Comparison of ENCODE assay signal across 23 cellular contexts in the genomic region with DNA sequence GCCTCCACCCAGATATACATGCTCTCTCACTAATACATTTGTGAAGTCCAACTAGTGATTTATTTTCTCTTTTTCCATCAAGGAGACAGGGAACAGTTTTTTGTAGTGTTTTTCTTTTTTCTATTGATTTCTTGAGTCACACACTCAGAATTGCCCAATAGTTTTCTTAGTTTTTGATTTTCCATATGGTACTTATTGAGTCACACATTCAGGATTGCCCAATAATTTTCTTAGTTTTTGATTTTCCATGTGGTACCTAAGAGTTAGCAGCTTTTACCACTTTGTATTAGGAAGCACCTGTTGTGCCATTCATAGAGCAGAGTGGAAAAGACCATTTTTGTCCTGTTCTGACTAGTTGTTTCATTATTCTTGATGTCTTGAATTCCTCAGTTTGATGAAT.
DNase-seq lines count a peak whose midpoint lies in the region; ATAC-seq and TF ChIP-seq lines count a peak whose summit lies in the region.
"Had no signal": no experiment of that assay in that cellular context is flagged by ENCODE, and none has a peak within 500 bp of the region (broad histone marks: within the 10 kb centered on the region; RNA-seq: fewer than 3 reads in every experiment).

No MANE protein-coding gene starts in this region.

- CTCF ChIA-PET in MCF 10A (lab: Yijun Ruan, JAX) (no interaction called here), mammary epithelial cell (lab: Charles Lee; ENCODE audit: low non-redundant PET) (no interaction called here)

- BruUV-seq in MCF 10A (replicated peaks; lab: Mats Ljungman, UMichigan) (no TSS peak), mammary epithelial cell (replicated peaks; lab: Mats Ljungman, UMichigan) (no TSS peak)

- H3K4me1 ChIP-seq in mammary epithelial cell (ENCODE audit: insufficient read depth, low read length), result no peaks in the 10 kb centered on the region
- no peaks in the 10 kb centered on the region for H3K4me1 ChIP-seq in GM23338 (ENCODE audit: insufficient read depth)
- H3K4me1 ChIP-seq: A549; BE2C; BLaER1 treated with 17β-estradiol and CSF1 and Interleukin-3, amounts not matched to agents 10 nM and 100 nM had no signal

- intact Hi-C loops in MCF 10A (cut with micrococcal nuclease), result no loop called here
- intact Hi-C loops in mammary epithelial cell (cut with micrococcal nuclease), result no loop called here

- in situ Hi-C loops in mammary epithelial cell (cut with MboI; ENCODE audit: low sequenced_read_pairs in 2 of 2), result no loop called here

- H3K27ac Mint-ChIP-seq in MCF 10A (ENCODE audit: low read depth, unreplicated experiment) (no peak overlapping the region), GM23338 (no peak overlapping the region)
- H3K27ac Mint-ChIP-seq: CD14-positive monocyte; CD4-positive, alpha-beta T cell; CD8-positive, alpha-beta memory T cell; H9 had no signal

- no peak overlapping the region for H3K4me3 ChIP-seq in mammary epithelial cell (replicated peaks in 1 of 3; ENCODE audit: insufficient read depth in 1 of 3, low read depth in 2 of 3, low read length in 3 of 3)
- H3K4me3 ChIP-seq in epithelial cell of esophagus (ENCODE audit: low read length), result no peak overlapping the region
- no peak overlapping the region for H3K4me3 ChIP-seq in GM23338
- H3K4me3 ChIP-seq: A549; BLaER1 treated with 17β-estradiol and CSF1 and Interleukin-3, amounts not matched to agents 10 nM and 100 nM; GM12878; GM23248 had no signal

- TF ChIP-seq CTCF in MCF 10A (IDR thresholded peaks at IDR 0.05; ENCODE audit: unreplicated experiment) (no peak), mammary epithelial cell (conservative IDR thresholded peaks at IDR 0.05 in 1 of 2, IDR thresholded peaks at IDR 0.05 in 1 of 2; ENCODE audit: extremely low read depth in 1 of 2, insufficient read depth in 1 of 2, low read depth in 1 of 2, low read length in 2 of 2) (no peak), epithelial cell of esophagus (IDR thresholded peaks at IDR 0.05; ENCODE audit: insufficient read depth, low read depth, low read length, missing control alignments) (no peak), GM23338 (conservative IDR thresholded peaks at IDR 0.05; ENCODE audit: low read depth in 2 of 2) (no peak)

- dilution Hi-C loops in mammary epithelial cell (cut with HindIII; ENCODE audit: low sequenced_read_pairs), result no loop called here

- no peak overlapping the region for H3K9ac ChIP-seq in mammary epithelial cell (ENCODE audit: insufficient read depth, low read length)
- H3K9ac ChIP-seq: BLaER1 treated with 17β-estradiol and CSF1 and Interleukin-3, amounts not matched to agents 10 nM and 100 nM; GM23248 had no signal

- H3K9me3 ChIP-seq in mammary epithelial cell (replicated peaks; ENCODE audit: insufficient read depth, low read length), result no peaks in the 10 kb centered on the region
- H3K9me3 ChIP-seq: A549; BE2C; BLaER1 treated with 17β-estradiol and CSF1 and Interleukin-3, amounts not matched to agents 10 nM and 100 nM had no signal

- DNase-seq in MCF 10A (ENCODE audit: unreplicated experiment), result peak; percentile 47
- no peak for DNase-seq in mammary epithelial cell
- DNase-seq in LHCN-M2 (ENCODE audit: low read depth), result peak; percentile 8
- DNase-seq in epithelial cell of esophagus (ENCODE audit: low read depth), result peak; percentile 12
- DNase-seq in UCSD-AML1 (lab: John Stamatoyannopoulos, UW; ENCODE audit: unreplicated experiment), result no peak
- DNase-seq in GM23338 (ENCODE audit: low spot score), result no peak
- DNase-seq: 8988T; ACHN; AML-193; BE2C; CD4-positive, alpha-beta T cell; CD8-positive, alpha-beta memory T cell; DMS 273 treated with DMSO at 0.1 percent for 48 hours; DMS79; EL; GDM1; GM23248; H9 had no signal

- POLR2A ChIA-PET in MCF 10A (lab: Yijun Ruan, JAX), result interaction anchor here (0.6 to 0.7 kb wide), 2 partner anchors 32 to 991 kb away, joined by 3 to 4 read pairs; no protein-coding TSS in a partner anchor

- H3K27me3 Mint-ChIP-seq in MCF 10A (ENCODE audit: insufficient read depth, unreplicated experiment), result no peaks in the 10 kb centered on the region
- H3K27me3 Mint-ChIP-seq in GM23338 (ENCODE audit: insufficient read depth, low read depth, poor library complexity), result peaks cover 4% of the 10 kb centered on the region
- H3K27me3 Mint-ChIP-seq: CD4-positive, alpha-beta T cell; CD8-positive, alpha-beta memory T cell had no signal

- no peaks in the 10 kb centered on the region for H3K36me3 ChIP-seq in mammary epithelial cell (ENCODE audit: insufficient read depth, low read length)
- no peaks in the 10 kb centered on the region for H3K36me3 ChIP-seq in GM23338 (ENCODE audit: insufficient read depth)
- H3K36me3 ChIP-seq: BE2C; BLaER1 treated with 17β-estradiol and CSF1 and Interleukin-3, amounts not matched to agents 10 nM and 100 nM had no signal

- H3K36me3 Mint-ChIP-seq in MCF 10A (ENCODE audit: insufficient read depth, unreplicated experiment) (no peaks in the 10 kb centered on the region), GM23338 (ENCODE audit: low read depth) (no peaks in the 10 kb centered on the region)
- H3K36me3 Mint-ChIP-seq: CD14-positive monocyte; CD8-positive, alpha-beta memory T cell had no signal

- H3K4me3 Mint-ChIP-seq in MCF 10A (ENCODE audit: unreplicated experiment), result no peak overlapping the region
- no peak overlapping the region for H3K4me3 Mint-ChIP-seq in GM23338
- H3K4me3 Mint-ChIP-seq: CD14-positive monocyte; CD4-positive, alpha-beta T cell; CD8-positive, alpha-beta memory T cell; H9 had no signal

- H3K9me3 Mint-ChIP-seq in MCF 10A (ENCODE audit: unreplicated experiment), result peaks cover 7% of the 10 kb centered on the region
- H3K9me3 Mint-ChIP-seq in GM23338, result peaks cover 3% of the 10 kb centered on the region; the same call in 2 of the 3 replicates

- H2AFZ ChIP-seq in mammary epithelial cell (ENCODE audit: low read depth, low read length), result no peak overlapping the region
- no peak overlapping the region for H2AFZ ChIP-seq in GM23338
- H2AFZ ChIP-seq: GM23248 had no signal

- no peaks in the 10 kb centered on the region for H3K9me2 ChIP-seq in GM23338 (ENCODE audit: insufficient read depth)

- H3K4me1 Mint-ChIP-seq in MCF 10A (ENCODE audit: insufficient read depth, unreplicated experiment) (peaks cover 6% of the 10 kb centered on the region), GM23338 (peaks cover 6% of the 10 kb centered on the region; the same call in 2 of the 3 replicates)
- H3K4me1 Mint-ChIP-seq: CD8-positive, alpha-beta memory T cell; H9 had no signal

- no peaks in the 10 kb centered on the region for H3K79me2 ChIP-seq in mammary epithelial cell (ENCODE audit: insufficient read depth, low read length)
- no peaks in the 10 kb centered on the region for H3K79me2 ChIP-seq in GM23338 (replicated peaks; ENCODE audit: insufficient read depth)

- no peak overlapping the region for H3K27ac ChIP-seq in mammary epithelial cell (ENCODE audit: insufficient read depth, low read depth, low read length)
- H3K27ac ChIP-seq in GM23338 (ENCODE audit: low read depth), result no peak overlapping the region
- H3K27ac ChIP-seq: A549; BLaER1 treated with 17β-estradiol and CSF1 and Interleukin-3, amounts not matched to agents 10 nM and 100 nM; GM23248 had no signal

- H3K27me3 ChIP-seq in mammary epithelial cell (ENCODE audit: insufficient read depth, low read length) (no peaks in the 10 kb centered on the region), GM23338 (ENCODE audit: insufficient read depth) (no peaks in the 10 kb centered on the region)
- H3K27me3 ChIP-seq: BE2C; BLaER1 treated with 17β-estradiol and CSF1 and Interleukin-3, amounts not matched to agents 10 nM and 100 nM had no signal

- H4K20me1 ChIP-seq in mammary epithelial cell (ENCODE audit: insufficient read depth, low read length) (no peaks in the 10 kb centered on the region), GM23338 (replicated peaks; ENCODE audit: insufficient read depth) (no peaks in the 10 kb centered on the region)
- H4K20me1 ChIP-seq: BLaER1 treated with 17β-estradiol and CSF1 and Interleukin-3, amounts not matched to agents 10 nM and 100 nM had no signal

- H3F3A ChIP-seq in GM23338 (replicated peaks; ENCODE audit: low read depth), result no peaks in the 10 kb centered on the region

- ATAC-seq in GM23338, result no peak
- ATAC-seq: A549, GM12878, HCT116 had no signal

- H3K4me2 ChIP-seq in mammary epithelial cell (ENCODE audit: insufficient read depth, low read depth, low read length) (no peak overlapping the region), GM23338 (no peak overlapping the region)
- H3K4me2 ChIP-seq: A549; BLaER1 treated with 17β-estradiol and CSF1 and Interleukin-3, amounts not matched to agents 10 nM and 100 nM had no signal

TF ChIP-seq in GM23338, 12 proteins besides CTCF, POLR2A, EP300 and RAD21 (continues in another document):
- no peak for TF ChIP-seq NANOG (IDR thresholded peaks at IDR 0.05; ENCODE audit: borderline replicate concordance)
- no peak for TF ChIP-seq EZH2phosphoT487 (IDR thresholded peaks at IDR 0.05; ENCODE audit: unreplicated experiment)
- no peak for TF ChIP-seq ZNF331 (CRISPR knock-in tag; IDR thresholded peaks at IDR 0.05; ENCODE audit: low read depth)
- no peak for TF ChIP-seq ZNF114 (CRISPR knock-in tag; IDR thresholded peaks at IDR 0.05)

Comparison
In these comparisons a context has a peak if more than half of its experiments do, and no peak if none do; other contexts are left out.
1. DNase-seq: peak in MCF 10A (single experiment), LHCN-M2 (single experiment) and epithelial cell of esophagus (single experiment); none in mammary epithelial cell (single experiment), UCSD-AML1 (single experiment) and GM23338 (single experiment).